Comparison of ENCODE assay signal across 8 cellular contexts in the genomic region with DNA sequence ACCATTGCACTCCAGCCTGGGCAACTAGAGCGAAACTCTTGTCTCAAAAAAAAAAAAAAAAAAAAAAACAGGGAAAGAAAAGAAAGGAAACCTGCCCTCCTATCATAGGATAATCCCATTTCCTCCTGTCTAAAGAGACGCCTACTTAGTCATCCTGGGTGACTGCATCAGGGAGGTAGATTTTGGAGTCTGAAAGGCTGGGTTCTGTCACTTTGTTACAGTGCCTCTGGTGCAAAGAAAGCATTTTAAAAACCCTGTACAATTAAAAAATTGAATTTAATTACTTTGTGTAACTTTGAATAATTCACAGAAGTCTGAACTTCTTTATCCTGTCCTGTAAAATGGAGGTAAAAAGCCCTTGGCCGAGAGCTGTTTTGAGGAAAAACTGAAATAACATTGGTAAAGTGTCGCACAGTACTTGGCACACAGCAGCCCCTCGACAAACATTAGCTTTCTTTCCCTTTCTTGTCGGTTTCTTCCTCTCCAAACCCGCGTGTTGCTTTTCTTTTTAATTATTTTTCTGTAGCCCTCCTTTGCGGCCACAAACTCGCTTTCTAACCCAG. TPM values are rescaled to one million over a fixed set of nuclear protein-coding genes. Genes with fewer than 3 reads are reported as not detected.
DNase-seq lines count a peak whose midpoint lies in the region; ATAC-seq and TF ChIP-seq lines count a peak whose summit lies in the region.

No MANE protein-coding gene starts in this region.

- no peaks in the 10 kb centered on the region for H3K9me3 Mint-ChIP-seq in natural killer cell

- intact Hi-C loops in natural killer cell (cut with micrococcal nuclease), result loop anchor here (2.0 to 5.0 kb wide), 2 partner anchors 40 to 361 kb away; a partner anchor contains a TSS
- intact Hi-C loops in head of caudate nucleus (cut with DNase I), result no loop called here

- H3K36me3 Mint-ChIP-seq in natural killer cell, result no peaks in the 10 kb centered on the region

- no peak for DNase-seq in NT2/D1 (ENCODE audit: low read depth, low spot score)
- no peak for DNase-seq in natural killer cell
- DNase-seq in activated effector memory CD4-positive, alpha-beta T cell treated with Interleukin-2 at 50 U/mL for 16 hours, result no peak
- DNase-seq in stimulated activated CD4-positive, alpha-beta T cell treated with anti-CD3 and anti-CD28 coated beads, Interleukin-4, amount 100 ng/mL, for 4 hours, result no peak
- DNase-seq in head of caudate nucleus, result no peak

- H3K4me3 Mint-ChIP-seq in natural killer cell, result peak overlapping the region; percentile 99

- H3K9me3 ChIP-seq in NT2/D1 (ENCODE audit: insufficient read depth, low read length), result no peaks in the 10 kb centered on the region
- H3K9me3 ChIP-seq in ectodermal cell (ENCODE audit: control insufficient read depth, low read length), result no peaks in the 10 kb centered on the region

- H3K9ac ChIP-seq in NT2/D1 (ENCODE audit: insufficient read length, low read depth), result peak overlapping the region; percentile 79

- H3K4me3 ChIP-seq in GM12875 (ENCODE audit: low read depth, low read length) (peak overlapping the region; percentile 94), NT2/D1 (ENCODE audit: insufficient read length, low read depth) (peak overlapping the region; percentile 31), ectodermal cell (ENCODE audit: insufficient read depth, low read depth, low read length) (peak overlapping the region; percentile 76)

- H3K4me1 ChIP-seq in NT2/D1 (ENCODE audit: insufficient read depth, insufficient read length), result peaks cover 11% of the 10 kb centered on the region
- H3K4me1 ChIP-seq in ectodermal cell (ENCODE audit: control insufficient read depth, insufficient read depth, low read length), result no peaks in the 10 kb centered on the region

- H3K4me1 Mint-ChIP-seq in natural killer cell, result peaks cover 30 to 37% of the 10 kb centered on the region in 2 donors

- H3K27ac ChIP-seq in ectodermal cell (ENCODE audit: insufficient read depth, low read depth, low read length, poor library complexity, severe bottlenecking), result no peak overlapping the region

- no peak for ATAC-seq in natural killer cell
- no peak for ATAC-seq in HG02970 (IDR thresholded peaks at IDR 0.05; ENCODE audit: low FRiP score, unreplicated experiment)

- WGBS in ectodermal cell, 2 experiments, result 80 to 87% methylated on average over 9 to 10 of the region's 10 CpGs

- H3K27me3 ChIP-seq in NT2/D1 (ENCODE audit: insufficient read depth, insufficient read length) (no peaks in the 10 kb centered on the region), ectodermal cell (ENCODE audit: control insufficient read depth, insufficient read depth, low read length, poor library complexity, severe bottlenecking) (no peaks in the 10 kb centered on the region)

- H3K27ac Mint-ChIP-seq in natural killer cell, result peak overlapping the region; percentile 97 to 98

- H3K36me3 ChIP-seq in NT2/D1 (ENCODE audit: insufficient read depth, insufficient read length, low read length), result peaks cover 14% of the 10 kb centered on the region
- no peaks in the 10 kb centered on the region for H3K36me3 ChIP-seq in ectodermal cell (ENCODE audit: control insufficient read depth, insufficient read depth, low read length)

- no peak for TF ChIP-seq CTCF in GM12875 (IDR thresholded peaks at IDR 0.05; ENCODE audit: borderline replicate concordance, insufficient read depth, low read depth, low read length)
- no peak for TF ChIP-seq CTCF in natural killer cell (IDR thresholded peaks at IDR 0.05)

- H3K27me3 Mint-ChIP-seq in natural killer cell (ENCODE audit: low read depth in 2 of 2), result no peaks in the 10 kb centered on the region

RNA-seq across cellular contexts. Expression of a gene that starts 0.7 kb away (rescaled TPM):
- 155 TPM for polyA plus RNA-seq in ectodermal cell (2013, experiment 1 of 4)
- 163 TPM for polyA plus RNA-seq in ectodermal cell (2013, experiment 2 of 4)
- polyA plus RNA-seq in ectodermal cell (2013, experiment 3 of 4), result 115 TPM
- polyA plus RNA-seq in ectodermal cell (2013, experiment 4 of 4), result 131 TPM
- total RNA-seq in natural killer cell, result 100 to 1,000 TPM; 110 to 133 (median 125) TPM

RNA-seq across cellular contexts. Expression of a gene that starts 40.2 kb away (rescaled TPM):
- polyA plus RNA-seq in ectodermal cell (2013, experiment 1 of 4), result not detected
- 0.36 TPM for polyA plus RNA-seq in ectodermal cell (2013, experiment 2 of 4)
- polyA plus RNA-seq in ectodermal cell (2013, experiment 3 of 4), result not detected
- not detected for polyA plus RNA-seq in ectodermal cell (2013, experiment 4 of 4)
- total RNA-seq in natural killer cell, result 100 to 1,000 TPM; 180 to 227 (median 215) TPM

RNA-seq across cellular contexts. Expression of a gene that starts 44.2 kb away (rescaled TPM):
- polyA plus RNA-seq in ectodermal cell (2013, experiment 1 of 4), result 4.8 TPM
- polyA plus RNA-seq in ectodermal cell (2013, experiment 2 of 4), result 4.2 TPM
- polyA plus RNA-seq in ectodermal cell (2013, experiment 3 of 4), result 4.3 TPM
- 3.8 TPM for polyA plus RNA-seq in ectodermal cell (2013, experiment 4 of 4)
- total RNA-seq in natural killer cell, result 1 to 10 TPM in 1 of 3 donors, under 1 TPM in 2; 0.54 to 1.3 (median 0.80) TPM

RNA-seq across cellular contexts. Expression of a gene that starts 44.8 kb away (rescaled TPM):
- 893 TPM for polyA plus RNA-seq in ectodermal cell (2013, experiment 1 of 4)
- polyA plus RNA-seq in ectodermal cell (2013, experiment 2 of 4), result 819 TPM
- 643 TPM for polyA plus RNA-seq in ectodermal cell (2013, experiment 3 of 4)
- polyA plus RNA-seq in ectodermal cell (2013, experiment 4 of 4), result 739 TPM
- total RNA-seq in natural killer cell, result 10 to 100 TPM; 21.7 to 26.1 (median 21.8) TPM

Comparison
In these comparisons a context has a peak if more than half of its experiments do, and no peak if none do; other contexts are left out.
1. H3K4me3 ChIP-seq: peak in every context shown above with its lines; median percentile 94 in GM12875; 76 in ectodermal cell; 31 in NT2/D1.